In the genomic region with DNA sequence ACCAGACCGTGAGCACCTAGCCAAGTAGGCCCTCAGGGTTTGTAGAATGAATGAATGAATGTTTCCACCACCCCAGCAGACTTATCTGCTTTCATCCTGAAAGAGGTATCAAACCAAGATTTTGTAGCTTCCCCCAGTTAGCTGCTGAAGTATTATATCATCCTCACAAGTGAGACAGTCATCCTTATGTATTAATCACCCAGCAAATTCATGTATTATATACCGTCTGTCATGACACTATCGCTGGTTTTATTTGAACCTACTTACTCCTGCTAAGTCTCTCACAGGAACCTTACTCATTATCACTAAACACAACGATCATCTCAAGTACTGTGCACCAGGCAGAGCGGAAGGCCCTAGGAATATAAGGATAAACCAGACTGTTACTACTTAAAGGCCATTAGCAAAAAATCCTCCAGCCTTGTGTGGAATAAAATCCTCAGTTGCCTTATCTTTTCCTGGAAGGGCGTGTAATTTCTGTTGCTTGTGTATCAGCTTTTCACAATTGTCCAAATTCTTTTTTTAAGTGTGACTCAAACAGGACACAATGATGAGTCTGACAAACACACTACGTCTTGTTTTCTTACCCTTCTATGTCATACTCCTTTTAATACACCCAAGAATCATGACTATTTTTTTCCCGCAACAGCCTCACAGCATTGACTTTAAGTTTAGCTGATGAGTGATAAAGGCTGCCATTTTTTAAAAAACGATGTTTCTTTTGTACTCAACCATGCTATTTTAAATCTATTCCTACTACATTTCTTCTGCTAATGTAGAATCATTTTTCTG, we compare ENCODE assay signal across 9 cellular contexts.
DNase-seq lines count a peak whose midpoint lies in the region; ATAC-seq and TF ChIP-seq lines count a peak whose summit lies in the region.
"Had no signal": no experiment of that assay in that cellular context is flagged by ENCODE, and none has a peak within 500 bp of the region (broad histone marks: within the 10 kb centered on the region; RNA-seq: fewer than 3 reads in every experiment).

No MANE protein-coding gene starts in this region.

- H3K36me3 Mint-ChIP-seq in CD4-positive, CD25-positive, alpha-beta regulatory T cell: peaks cover 27% of the 10 kb centered on the region

- H3K4me3 Mint-ChIP-seq in CD4-positive, CD25-positive, alpha-beta regulatory T cell: peak overlapping the region; percentile 23 to 96 (median 94)

- ATAC-seq in CD4-positive, CD25-positive, alpha-beta regulatory T cell (ENCODE audit: low read depth in 2 of 2): no peak
- ATAC-seq in omental fat pad (ENCODE audit: low FRiP score): no peak
- ATAC-seq in HG02840 (IDR thresholded peaks at IDR 0.05; ENCODE audit: low FRiP score, unreplicated experiment): no peak

- DNase-seq in CD4-positive, CD25-positive, alpha-beta regulatory T cell: no peak
- DNase-seq in MG63: no peak
- no peak for DNase-seq in breast epithelium (ENCODE audit: low spot score in 2 of 2)
- DNase-seq in myocyte (ENCODE audit: low read depth): peak; percentile 80
- DNase-seq in GM20000 (ENCODE audit: low spot score): no peak
- DNase-seq in SW480 (ENCODE audit: low spot score): no peak
- DNase-seq in omental fat pad (ENCODE audit: low spot score): no peak
- DNase-seq: NCI-H524 had no signal

- H3K27me3 ChIP-seq in CD4-positive, CD25-positive, alpha-beta regulatory T cell (ENCODE audit: control insufficient read depth, insufficient read depth, low read length): no peaks in the 10 kb centered on the region
- no peaks in the 10 kb centered on the region for H3K27me3 ChIP-seq in MG63
- no peaks in the 10 kb centered on the region for H3K27me3 ChIP-seq in breast epithelium

- peak overlapping the region; percentile 43 to 95 (median 85) for H3K27ac Mint-ChIP-seq in CD4-positive, CD25-positive, alpha-beta regulatory T cell

- peak overlapping the region; percentile 62 for H3K4me3 ChIP-seq in CD4-positive, CD25-positive, alpha-beta regulatory T cell (ENCODE audit: low read depth, low read length)
- H3K4me3 ChIP-seq in MG63 (peak overlapping the region; percentile 71), breast epithelium (peak overlapping the region in 2 of 3 donors; percentile 43 to 68)

- peak overlapping the region; percentile 95 for H3K27ac ChIP-seq in CD4-positive, CD25-positive, alpha-beta regulatory T cell (ENCODE audit: insufficient read depth, low read length, poor library complexity, severe bottlenecking)
- peak overlapping the region; percentile 67 to 93 for H3K27ac ChIP-seq in breast epithelium

- H3K9me3 Mint-ChIP-seq in CD4-positive, CD25-positive, alpha-beta regulatory T cell: no peaks in the 10 kb centered on the region

- intact Hi-C loops in breast epithelium (cut with DNase I; ENCODE audit: low total_unique reads): no loop called here

- H3K9me3 ChIP-seq in CD4-positive, CD25-positive, alpha-beta regulatory T cell (ENCODE audit: control insufficient read depth in 2 of 2, low read length in 2 of 2): no peaks in the 10 kb centered on the region
- H3K9me3 ChIP-seq in MG63: no peaks in the 10 kb centered on the region
- H3K9me3 ChIP-seq in breast epithelium: no peaks in the 10 kb centered on the region

- peaks cover 11% of the 10 kb centered on the region for H3K27me3 Mint-ChIP-seq in CD4-positive, CD25-positive, alpha-beta regulatory T cell

- TF ChIP-seq CTCF in breast epithelium (IDR thresholded peaks at IDR 0.05) (no peak), GM20000 (IDR thresholded peaks at IDR 0.05; ENCODE audit: extremely low read depth, missing control alignments) (no peak), omental fat pad (IDR thresholded peaks at IDR 0.05) (no peak)

- no peak for TF ChIP-seq POLR2A in breast epithelium (IDR thresholded peaks at IDR 0.05)

- peaks cover 29% of the 10 kb centered on the region for H3K36me3 ChIP-seq in CD4-positive, CD25-positive, alpha-beta regulatory T cell (ENCODE audit: control insufficient read depth, insufficient read depth, low read length)
- H3K36me3 ChIP-seq in MG63: peaks cover 65% of the 10 kb centered on the region
- no peaks in the 10 kb centered on the region for H3K36me3 ChIP-seq in breast epithelium

- peaks cover 84% of the 10 kb centered on the region for H3K4me1 ChIP-seq in CD4-positive, CD25-positive, alpha-beta regulatory T cell (ENCODE audit: control insufficient read depth, insufficient read depth, low read length, poor library complexity, severe bottlenecking)
- peaks cover 0 to 31% of the 10 kb centered on the region in 2 donors for H3K4me1 ChIP-seq in breast epithelium

- H3K4me1 Mint-ChIP-seq in CD4-positive, CD25-positive, alpha-beta regulatory T cell: peaks cover 40 to 85% (median 75%) of the 10 kb centered on the region in 4 donors
